Comparison of ENCODE assay signal across 8 cellular contexts in genomic region chr3:17233398-17233800, GRCh38.
DNase-seq lines count a peak whose midpoint lies in the region; ATAC-seq and TF ChIP-seq lines count a peak whose summit lies in the region.

No MANE protein-coding gene starts in this region.

- peaks cover 11% of the 10 kb centered on the region for H3K4me1 Mint-ChIP-seq in activated T-helper 17 cell treated with anti-CD3 and anti-CD28 coated beads, Interleukin-2, amount 50 U/mL, for 72 hours

- peaks cover 6% of the 10 kb centered on the region for H3K36me3 Mint-ChIP-seq in activated T-helper 17 cell treated with anti-CD3 and anti-CD28 coated beads, Interleukin-2, amount 50 U/mL, for 72 hours (ENCODE audit: low read depth)

- H3K9me3 Mint-ChIP-seq in activated T-helper 17 cell treated with anti-CD3 and anti-CD28 coated beads, Interleukin-2, amount 50 U/mL, for 72 hours, result no peaks in the 10 kb centered on the region

- no peak for TF ChIP-seq POLR2A in gastroesophageal sphincter (IDR thresholded peaks at IDR 0.05)

- peak; percentile 77 for TF ChIP-seq CTCF in DOHH2 (IDR thresholded peaks at IDR 0.05; ENCODE audit: low read depth, low read length, poor library complexity, severe bottlenecking)
- peak; percentile 30 to 75 (median 59) for TF ChIP-seq CTCF in gastroesophageal sphincter (IDR thresholded peaks at IDR 0.05)

- H3K27me3 Mint-ChIP-seq in activated T-helper 17 cell treated with anti-CD3 and anti-CD28 coated beads, Interleukin-2, amount 50 U/mL, for 72 hours, result no peaks in the 10 kb centered on the region

- H3K4me2 ChIP-seq in DOHH2 (ENCODE audit: low read length), result no peak overlapping the region

- H3K4me1 ChIP-seq in DOHH2 (ENCODE audit: control insufficient read depth, low read length) (peaks cover 11% of the 10 kb centered on the region), gastroesophageal sphincter (no peaks in the 10 kb centered on the region)

- H3K79me2 ChIP-seq in DOHH2 (ENCODE audit: control insufficient read depth, low read length), result no peaks in the 10 kb centered on the region

- H3K27ac Mint-ChIP-seq in activated T-helper 17 cell treated with anti-CD3 and anti-CD28 coated beads, Interleukin-2, amount 50 U/mL, for 72 hours, result no peak overlapping the region

- no peaks in the 10 kb centered on the region for H4K20me1 ChIP-seq in DOHH2 (ENCODE audit: control insufficient read depth, insufficient read depth, low read depth, low read length)

- TF ChIP-seq EP300 in gastroesophageal sphincter (IDR thresholded peaks at IDR 0.05), result no peak

- no peaks in the 10 kb centered on the region for H3K36me3 ChIP-seq in DOHH2 (ENCODE audit: control insufficient read depth, low read length)
- peaks cover 0 to 13% of the 10 kb centered on the region in 2 donors for H3K36me3 ChIP-seq in gastroesophageal sphincter

- no peaks in the 10 kb centered on the region for H3K9me3 ChIP-seq in DOHH2 (ENCODE audit: control insufficient read depth, insufficient read depth, low read length)
- no peaks in the 10 kb centered on the region for H3K9me3 ChIP-seq in gastroesophageal sphincter

- 0 out of 2 replicates have a peak, but pooled peaks cover 3% of the 10 kb centered on the region for H3F3A ChIP-seq in DOHH2 (ENCODE audit: control insufficient read depth, insufficient read depth)

- ATAC-seq in GM19452 (IDR thresholded peaks at IDR 0.05; ENCODE audit: unreplicated experiment) (peak; percentile 92), HG03439 (IDR thresholded peaks at IDR 0.05; ENCODE audit: unreplicated experiment) (peak; percentile 81), gastroesophageal sphincter (no peak)
- peak; percentile 98 for ATAC-seq in activated T-helper 17 cell treated with anti-CD3 and anti-CD28 coated beads, Interleukin-2, amount 50 U/mL, for 72 hours (replicated peaks)

- H3K9me2 ChIP-seq in DOHH2 (replicated peaks; ENCODE audit: control insufficient read depth, low read length), result no peaks in the 10 kb centered on the region

- DNase-seq in NCI-H82 treated with DMSO at 0.1 percent for 48 hours (lab: John Stamatoyannopoulos, UW; ENCODE audit: unreplicated experiment), result peak; percentile 14
- peak; percentile 84 for DNase-seq in pons (ENCODE audit: low spot score)
- no peak for DNase-seq in HPDE6-E6E7 (ENCODE audit: extremely low spot score)

- no peaks in the 10 kb centered on the region for H3K27me3 ChIP-seq in DOHH2 (ENCODE audit: control insufficient read depth, low read length)
- no peaks in the 10 kb centered on the region for H3K27me3 ChIP-seq in gastroesophageal sphincter

- H3K27ac ChIP-seq in DOHH2 (ENCODE audit: low read depth, low read length) (no peak overlapping the region), gastroesophageal sphincter (no peak overlapping the region)

- 52 to 58% methylated on average over 3 of the region's 3 CpGs for WGBS in gastroesophageal sphincter (ENCODE audit: low coverage in 1 of 2), 2 donors

- H3K4me3 ChIP-seq in DOHH2 (ENCODE audit: low read length) (no peak overlapping the region), gastroesophageal sphincter (no peak overlapping the region)

- no peak overlapping the region for H3K4me3 Mint-ChIP-seq in activated T-helper 17 cell treated with anti-CD3 and anti-CD28 coated beads, Interleukin-2, amount 50 U/mL, for 72 hours
